ENCODE assay signal across 21 cellular contexts in genomic region chr19:16148443-16149045, GRCh38. TPM values are rescaled to one million over a fixed set of nuclear protein-coding genes. Genes with fewer than 3 reads are reported as not detected.
A peak's percentile ranks its signal among the peaks of the same experiment; 100 is the strongest.
DNase-seq lines count a peak whose midpoint lies in the region; ATAC-seq and TF ChIP-seq lines count a peak whose summit lies in the region.
"Had no signal": no experiment of that assay in that cellular context is flagged by ENCODE, and none has a peak within 500 bp of the region (broad histone marks: within the 10 kb centered on the region; RNA-seq: fewer than 3 reads in every experiment).

No MANE protein-coding gene starts in this region.

- no peak for TF ChIP-seq CTCF in neutrophil (IDR thresholded peaks at IDR 0.05)

- ATAC-seq in activated naive CD8-positive, alpha-beta T cell treated with anti-CD3 and anti-CD28 coated beads, Interleukin-2, amount 50 U/mL, for 24 hours: no peak
- ATAC-seq in T-helper 17 cell (no peak), HG03442 (IDR thresholded peaks at IDR 0.05; ENCODE audit: unreplicated experiment) (no peak), GM21786 (IDR thresholded peaks at IDR 0.05; ENCODE audit: unreplicated experiment) (no peak)
- ATAC-seq: activated CD4-positive, CD25-positive, alpha-beta regulatory T cell treated with anti-CD3 and anti-CD28 coated beads, Interleukin-2, amount 50 U/mL, for 24 hours; heart right ventricle; psoas muscle had no signal

- H3K4me1 Mint-ChIP-seq in IgD-negative memory B cell (peaks cover 17 to 26% (median 26%) of the 10 kb centered on the region in 3 donors), T-helper 17 cell (peaks cover 9% of the 10 kb centered on the region)
- peaks cover 31% of the 10 kb centered on the region for H3K4me1 Mint-ChIP-seq in activated naive CD8-positive, alpha-beta T cell treated with anti-CD3 and anti-CD28 coated beads, Interleukin-2, amount 50 U/mL, for 24 hours
- H3K4me1 Mint-ChIP-seq: nephron had no signal

- H3K27ac ChIP-seq in neutrophil: peak overlapping the region; percentile 96
- H3K27ac ChIP-seq: psoas muscle, thoracic aorta had no signal

- H3K9me3 Mint-ChIP-seq in IgD-negative memory B cell: no peaks in the 10 kb centered on the region
- no peaks in the 10 kb centered on the region for H3K9me3 Mint-ChIP-seq in activated naive CD8-positive, alpha-beta T cell treated with anti-CD3 and anti-CD28 coated beads, Interleukin-2, amount 50 U/mL, for 24 hours
- H3K9me3 Mint-ChIP-seq: nephron had no signal

- H3K27ac Mint-ChIP-seq in IgD-negative memory B cell: peak overlapping the region; percentile 64 to 93 (median 86)
- H3K27ac Mint-ChIP-seq in activated naive CD8-positive, alpha-beta T cell treated with anti-CD3 and anti-CD28 coated beads, Interleukin-2, amount 50 U/mL, for 24 hours: peak overlapping the region; percentile 46
- no peak overlapping the region for H3K27ac Mint-ChIP-seq in T-helper 17 cell
- H3K27ac Mint-ChIP-seq: nephron had no signal

- H3K4me3 Mint-ChIP-seq in IgD-negative memory B cell (peak overlapping the region; percentile 54 to 83 (median 74)), T-helper 17 cell (no peak overlapping the region)
- H3K4me3 Mint-ChIP-seq in activated naive CD8-positive, alpha-beta T cell treated with anti-CD3 and anti-CD28 coated beads, Interleukin-2, amount 50 U/mL, for 24 hours: no peak overlapping the region
- H3K4me3 Mint-ChIP-seq: nephron had no signal

- H3K9me3 ChIP-seq in neutrophil (no peaks in the 10 kb centered on the region), T-helper 17 cell (ENCODE audit: control insufficient read depth, low read length, poor library complexity, severe bottlenecking) (no peaks in the 10 kb centered on the region)
- H3K9me3 ChIP-seq: heart right ventricle, MG63, psoas muscle, thoracic aorta had no signal

- no peaks in the 10 kb centered on the region for H3K27me3 ChIP-seq in neutrophil
- H3K27me3 ChIP-seq: MG63 had no signal

- H3K4me1 ChIP-seq in neutrophil (ENCODE audit: control insufficient read depth in 1 of 2, insufficient read depth in 1 of 2, low read depth in 1 of 2, low read length in 1 of 2): peaks cover 69 to 74% of the 10 kb centered on the region in 2 experiments
- H3K4me1 ChIP-seq: psoas muscle had no signal

- H3K27me3 Mint-ChIP-seq in IgD-negative memory B cell: no peaks in the 10 kb centered on the region
- H3K27me3 Mint-ChIP-seq in activated naive CD8-positive, alpha-beta T cell treated with anti-CD3 and anti-CD28 coated beads, Interleukin-2, amount 50 U/mL, for 24 hours: no peaks in the 10 kb centered on the region
- no peaks in the 10 kb centered on the region for H3K27me3 Mint-ChIP-seq in T-helper 17 cell

- peaks cover 68% of the 10 kb centered on the region for H3K36me3 ChIP-seq in neutrophil
- H3K36me3 ChIP-seq: MG63, thoracic aorta had no signal

- DNase-seq in SIG-M5 treated with dmso at 0.1 percent for 504 hours (lab: John Stamatoyannopoulos, UW; ENCODE audit: unreplicated experiment) (peak; percentile 49), SIG-M5 (lab: John Stamatoyannopoulos, UW) (no peak), T-helper 17 cell (no peak)
- DNase-seq in activated naive CD8-positive, alpha-beta T cell treated with anti-CD3 and anti-CD28 coated beads, Interleukin-2, amount 50 U/mL, for 24 hours: no peak
- DNase-seq: 8988T; activated naive CD4-positive, alpha-beta T cell treated with Interleukin-2 at 50 U/mL for 16 hours; C1 segment of cervical spinal cord; heart right ventricle; NCI-H1930; NCI-H446; psoas muscle; small intestine; stimulated activated CD8-positive, alpha-beta memory T cell treated with anti-CD3 and anti-CD28 coated beads, Interleukin-4, amount 100 ng/mL, for 48 hours had no signal

- H3K4me3 ChIP-seq in neutrophil (ENCODE audit: low read depth in 1 of 2, low read length in 1 of 2): peak overlapping the region; percentile 47 to 88
- H3K4me3 ChIP-seq: heart right ventricle, MG63, psoas muscle, thoracic aorta had no signal

- H3K36me3 Mint-ChIP-seq in IgD-negative memory B cell: peaks cover 10% of the 10 kb centered on the region
- peaks cover 15% of the 10 kb centered on the region for H3K36me3 Mint-ChIP-seq in activated naive CD8-positive, alpha-beta T cell treated with anti-CD3 and anti-CD28 coated beads, Interleukin-2, amount 50 U/mL, for 24 hours (ENCODE audit: low read depth)
- H3K36me3 Mint-ChIP-seq in T-helper 17 cell (ENCODE audit: low read depth): peaks cover under 1% of the 10 kb centered on the region

RNA-seq across cellular contexts. Expression of gene HSH2D, which starts 5.1 kb away (rescaled TPM):
- polyA plus RNA-seq in IgD-negative memory B cell: 122 TPM
- total RNA-seq in T-helper 17 cell: 10 to 100 TPM; 27.7 to 31.8 TPM

RNA-seq across cellular contexts. Expression of gene CIB3, which starts 24.8 kb away (rescaled TPM):
- not detected for polyA plus RNA-seq in IgD-negative memory B cell
- not detected for total RNA-seq in T-helper 17 cell
- total RNA-seq: heart right ventricle, psoas muscle, thoracic aorta had no signal
- polyA plus RNA-seq: heart right ventricle, psoas muscle, small intestine had no signal

RNA-seq across cellular contexts. Expression of gene FAM32A, which starts 36.7 kb away (rescaled TPM):
- 123 TPM for polyA plus RNA-seq in IgD-negative memory B cell
- 10 to 100 TPM; 33.7 to 48.8 TPM for total RNA-seq in T-helper 17 cell

RNA-seq across cellular contexts. Expression of gene RAB8A, which starts 36.9 kb away (rescaled TPM):
- polyA plus RNA-seq in IgD-negative memory B cell: 132 TPM
- total RNA-seq in T-helper 17 cell: 100 to 1,000 TPM in 1 of 2 donors, 10 to 100 TPM in 1; 97.5 to 105 TPM

RNA-seq across cellular contexts. Expression of gene AP1M1, which starts 49.2 kb away (rescaled TPM):
- 130 TPM for polyA plus RNA-seq in IgD-negative memory B cell
- total RNA-seq in T-helper 17 cell: 10 to 100 TPM; 91.8 to 98.5 TPM

Comparison
In these comparisons a context has a peak if more than half of its experiments do, and no peak if none do; other contexts are left out.
1. H3K4me3 Mint-ChIP-seq: peak in IgD-negative memory B cell (4 of 4); none in activated naive CD8-positive, alpha-beta T cell treated with anti-CD3 and anti-CD28 coated beads, Interleukin-2, amount 50 U/mL, for 24 hours (single experiment) and T-helper 17 cell (single experiment).